ENCODE assay signal across 12 cellular contexts in genomic region chr1:174963547-174964125, GRCh38. TPM values are rescaled to one million over a fixed set of nuclear protein-coding genes. Genes with fewer than 3 reads are reported as not detected.
A peak's percentile ranks its signal among the peaks of the same experiment; 100 is the strongest.
DNase-seq lines count a peak whose midpoint lies in the region; ATAC-seq and TF ChIP-seq lines count a peak whose summit lies in the region.
"Had no signal": no experiment of that assay in that cellular context is flagged by ENCODE, and none has a peak within 500 bp of the region (broad histone marks: within the 10 kb centered on the region; RNA-seq: fewer than 3 reads in every experiment).

No MANE protein-coding gene starts in this region.

- no peaks in the 10 kb centered on the region for H3K36me3 ChIP-seq in testis (ENCODE audit: low read depth, missing control alignments)

- DNase-seq in activated CD4-positive, alpha-beta T cell treated with anti-CD3 and anti-CD28 coated beads, Interleukin-2, amount 10 ng/mL, durations not matched to agents 24 days and 14 days: no peak
- DNase-seq in activated CD4-positive, alpha-beta T cell treated with anti-CD3 and anti-CD28 coated beads for 4 hours: no peak
- DNase-seq in NCI-H510A (lab: John Stamatoyannopoulos, UW): peak; percentile 20
- DNase-seq in erythroblast (lab: John Stamatoyannopoulos, UW): peak; percentile 23 to 44
- no peak for DNase-seq in stimulated activated CD4-positive, alpha-beta T cell treated with anti-CD3 and anti-CD28 coated beads, Interleukin-2, amount 100 ng/mL, for 24 hours
- DNase-seq in testis: no peak
- DNase-seq: activated naive CD4-positive, alpha-beta T cell; IMR-90 had no signal

- H3K4me1 Mint-ChIP-seq in activated CD4-positive, alpha-beta T cell treated with anti-CD3 and anti-CD28 coated beads, Interleukin-2, amount 10 ng/mL, durations not matched to agents 24 days and 14 days: peaks cover 43% of the 10 kb centered on the region
- H3K4me1 Mint-ChIP-seq in stimulated activated memory B cell treated with anti-CD40 and anti-IgM and Interleukin-4, amounts not matched to agents 10 μg/mL and 1 μg/mL and 100 μg/mL, for 72 hours: peaks cover 39% of the 10 kb centered on the region

- no peaks in the 10 kb centered on the region for H3K36me3 Mint-ChIP-seq in activated CD4-positive, alpha-beta T cell treated with anti-CD3 and anti-CD28 coated beads, Interleukin-2, amount 10 ng/mL, durations not matched to agents 24 days and 14 days (ENCODE audit: low read depth)
- H3K36me3 Mint-ChIP-seq in stimulated activated memory B cell treated with anti-CD40 and anti-IgM and Interleukin-4, amounts not matched to agents 10 μg/mL and 1 μg/mL and 100 μg/mL, for 72 hours: peaks cover under 1% of the 10 kb centered on the region

- TF ChIP-seq CTCF in testis (IDR thresholded peaks at IDR 0.05): no peak

- H3K9me3 ChIP-seq in testis: no peaks in the 10 kb centered on the region

- intact Hi-C loops in activated CD4-positive, alpha-beta T cell treated with anti-CD3 and anti-CD28 coated beads, Interleukin-2, amount 10 ng/mL, durations not matched to agents 24 days and 14 days (cut with micrococcal nuclease): loop anchor here (1.0 to 10.0 kb wide), 6 partner anchors 25 to 939 kb away; partner anchors contain the start of genes CACYBP, RABGAP1L and RC3H1
- intact Hi-C loops in testis (cut with DNase I; ENCODE audit: low total_unique reads): no loop called here

- 64 to 68% methylated on average over 2 of the region's 2 CpGs for WGBS in testis, 2 donors

- H3K27ac ChIP-seq in testis: peak overlapping the region in 1 of 2 donors; percentile 70
- H3K27ac ChIP-seq: C4-2B, SK-N-MC had no signal

- TF ChIP-seq POLR2A in erythroblast (IDR thresholded peaks at IDR 0.05; ENCODE audit: low read length): no peak
- TF ChIP-seq POLR2A in testis (IDR thresholded peaks at IDR 0.05): no peak

- peaks cover 9% of the 10 kb centered on the region for H3K4me1 ChIP-seq in testis

- H3K4me3 Mint-ChIP-seq in activated CD4-positive, alpha-beta T cell treated with anti-CD3 and anti-CD28 coated beads, Interleukin-2, amount 10 ng/mL, durations not matched to agents 24 days and 14 days: peak overlapping the region; percentile 84
- H3K4me3 Mint-ChIP-seq in stimulated activated memory B cell treated with anti-CD40 and anti-IgM and Interleukin-4, amounts not matched to agents 10 μg/mL and 1 μg/mL and 100 μg/mL, for 72 hours: no peak overlapping the region

- H3K27me3 ChIP-seq in testis: no peaks in the 10 kb centered on the region

- no peaks in the 10 kb centered on the region for H3K27me3 Mint-ChIP-seq in activated CD4-positive, alpha-beta T cell treated with anti-CD3 and anti-CD28 coated beads, Interleukin-2, amount 10 ng/mL, durations not matched to agents 24 days and 14 days
- H3K27me3 Mint-ChIP-seq in stimulated activated memory B cell treated with anti-CD40 and anti-IgM and Interleukin-4, amounts not matched to agents 10 μg/mL and 1 μg/mL and 100 μg/mL, for 72 hours: no peaks in the 10 kb centered on the region

- H3K4me3 ChIP-seq in testis: no peak overlapping the region
- H3K4me3 ChIP-seq: SK-N-MC had no signal

- H3K9me3 Mint-ChIP-seq in activated CD4-positive, alpha-beta T cell treated with anti-CD3 and anti-CD28 coated beads, Interleukin-2, amount 10 ng/mL, durations not matched to agents 24 days and 14 days: no peaks in the 10 kb centered on the region
- no peaks in the 10 kb centered on the region for H3K9me3 Mint-ChIP-seq in stimulated activated memory B cell treated with anti-CD40 and anti-IgM and Interleukin-4, amounts not matched to agents 10 μg/mL and 1 μg/mL and 100 μg/mL, for 72 hours

- peak overlapping the region; percentile 89 for H3K27ac Mint-ChIP-seq in activated CD4-positive, alpha-beta T cell treated with anti-CD3 and anti-CD28 coated beads, Interleukin-2, amount 10 ng/mL, durations not matched to agents 24 days and 14 days
- H3K27ac Mint-ChIP-seq in stimulated activated memory B cell treated with anti-CD40 and anti-IgM and Interleukin-4, amounts not matched to agents 10 μg/mL and 1 μg/mL and 100 μg/mL, for 72 hours: peak overlapping the region; percentile 73

- ATAC-seq in stimulated activated memory B cell treated with anti-CD40 and anti-IgM and Interleukin-4, amounts not matched to agents 10 μg/mL and 1 μg/mL and 100 μg/mL, for 72 hours: no peak
- no peak for ATAC-seq in GM18861 (IDR thresholded peaks at IDR 0.05; ENCODE audit: unreplicated experiment)

RNA-seq across cellular contexts. Expression of gene CACYBP, which starts 36.1 kb away (rescaled TPM):
- total RNA-seq in activated CD4-positive, alpha-beta T cell treated with anti-CD3 and anti-CD28 coated beads, Interleukin-2, amount 10 ng/mL, durations not matched to agents 24 days and 14 days: 385 and 389 TPM in 2 replicates
- total RNA-seq in testis: 100 to 1,000 TPM in 1 of 2 donors, 10 to 100 TPM in 1; 74.4 to 120 TPM
- 121 TPM for polyA plus RNA-seq in testis (ENCODE audit: insufficient read depth, low read depth, low replicate concordance)

RNA-seq across cellular contexts. Expression of gene MRPS14, which starts 59.6 kb away (rescaled TPM):
- total RNA-seq in activated CD4-positive, alpha-beta T cell treated with anti-CD3 and anti-CD28 coated beads, Interleukin-2, amount 10 ng/mL, durations not matched to agents 24 days and 14 days: 28.9 and 33.5 TPM in 2 replicates
- 10 to 100 TPM; 30.2 to 31.2 TPM for total RNA-seq in testis
- 42.8 TPM for polyA plus RNA-seq in testis (ENCODE audit: insufficient read depth, low read depth, low replicate concordance)

Comparison
In these comparisons a context has a peak if more than half of its experiments do, and no peak if none do; other contexts are left out.
1. DNase-seq: peak in NCI-H510A (single experiment) and erythroblast (2 of 2); none in activated CD4-positive, alpha-beta T cell treated with anti-CD3 and anti-CD28 coated beads, Interleukin-2, amount 10 ng/mL, durations not matched to agents 24 days and 14 days (single experiment), activated CD4-positive, alpha-beta T cell treated with anti-CD3 and anti-CD28 coated beads for 4 hours (0 of 2), stimulated activated CD4-positive, alpha-beta T cell treated with anti-CD3 and anti-CD28 coated beads, Interleukin-2, amount 100 ng/mL, for 24 hours (0 of 2) and testis (single experiment).